39 cellular contexts compared by ENCODE assay signal in the genomic region with DNA sequence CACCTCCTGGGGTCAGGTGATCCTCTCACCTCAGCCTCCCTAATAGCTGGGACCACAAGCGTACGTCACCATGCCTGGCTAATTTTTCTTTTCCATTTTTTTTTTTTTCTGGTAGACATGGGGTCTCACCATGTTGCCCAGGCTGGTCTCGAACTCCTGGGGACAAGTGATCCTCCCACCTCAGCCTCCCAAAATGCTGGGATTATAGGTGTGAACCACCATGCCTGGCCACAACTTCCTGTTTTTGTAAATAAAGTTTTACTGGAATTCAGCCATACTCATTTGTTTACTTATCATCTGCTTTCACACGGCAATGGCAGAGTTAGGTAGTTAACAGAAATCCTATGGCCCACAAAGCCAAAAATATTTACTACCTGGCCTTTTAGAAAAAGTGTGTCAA. TPM values are rescaled to one million over a fixed set of nuclear protein-coding genes. Genes with fewer than 3 reads are reported as not detected.
"Had no signal": no experiment of that assay in that cellular context is flagged by ENCODE, and none has a peak within 500 bp of the region (broad histone marks: within the 10 kb centered on the region; RNA-seq: fewer than 3 reads in every experiment).

No MANE protein-coding gene starts in this region.

- H3K27me3 ChIP-seq: ascending aorta, cardiac muscle cell, colonic mucosa had no signal

- H3K4me3 Mint-ChIP-seq: activated CD4-positive, alpha-beta memory T cell treated with anti-CD3 and anti-CD28 coated beads for 36 hours; activated CD4-positive, alpha-beta T cell treated with anti-CD3 and anti-CD28 coated beads for 36 hours; activated CD8-positive, alpha-beta T cell treated with anti-CD3 and anti-CD28 coated beads for 36 hours; activated naive CD4-positive, alpha-beta T cell treated with anti-CD3 and anti-CD28 coated beads for 36 hours; activated T-cell treated with anti-CD3 and anti-CD28 coated beads, Interleukin-2, amount 50 U/mL, for 4 hours; activated T-cell treated with anti-CD3 and anti-CD28 coated beads, Interleukin-2, amount 50 U/mL, for 72 hours; activated T-helper 1 cell treated with anti-CD3 and anti-CD28 coated beads, Interleukin-12 subunit alpha, Interleukin-12 subunit beta, Interleukin-2, Interleukin-4 antibody, amounts not matched to agents 30 ng/mL and 10 ng/mL and 1 ng/mL, durations not matched to agents 14 hours and 24 hours and 36 hours; activated T-helper 17 cell treated with anti-CD3 and anti-CD28 coated beads, Interleukin-2, amount 50 U/mL, for 72 hours; brain; central memory CD8-positive, alpha-beta T cell; T-helper 1 cell treated with Interleukin-12 subunit alpha and Interleukin-12 subunit beta and Interleukin-4 antibody, amounts not matched to agents 30 μg/mL and 1 μg/mL, for 36 hours; T-helper 2 cell treated with Interferon-gamma antibody and Interleukin-4, amounts not matched to agents 5 μg/mL and 100 μg/mL, for 36 hours had no signal

- H3K36me3 ChIP-seq: ascending aorta, cardiac muscle cell, colonic mucosa had no signal

- FAIRE-seq: bronchial epithelial cell, TTC549 had no signal

- H3K4me3 ChIP-seq: ascending aorta, cardiac muscle cell, colonic mucosa had no signal

- H3K4me1 ChIP-seq: ascending aorta, colonic mucosa had no signal

- H3K9me3 Mint-ChIP-seq: activated T-helper 17 cell treated with anti-CD3 and anti-CD28 coated beads, Interleukin-2, amount 50 U/mL, for 72 hours; central memory CD8-positive, alpha-beta T cell had no signal

- H3K9me3 ChIP-seq: ascending aorta, colonic mucosa had no signal

- DNase-seq: activated CD4-positive, alpha-beta memory T cell treated with anti-CD3 and anti-CD28 coated beads for 36 hours; activated CD4-positive, alpha-beta T cell treated with anti-CD3 and anti-CD28 coated beads for 1 hour; activated CD4-positive, alpha-beta T cell treated with anti-CD3 and anti-CD28 coated beads for 36 hours; activated CD4-positive, alpha-beta T cell treated with anti-CD3 and anti-CD28 coated beads for 48 hours; activated CD4-positive, alpha-beta T cell treated with anti-CD3 and anti-CD28 coated beads, Interleukin-2, amount 50 U/mL, for 1 hour; activated CD4-positive, alpha-beta T cell treated with anti-CD3 and anti-CD28 coated beads, Interleukin-2, amount 50 U/mL, for 4 hours; activated CD4-positive, CD25-positive, alpha-beta regulatory T cell; activated CD8-positive, alpha-beta memory T cell treated with anti-CD3 and anti-CD28 coated beads, Interleukin-2, amount 50 U/mL, for 4 hours; activated CD8-positive, alpha-beta T cell treated with anti-CD3 and anti-CD28 coated beads for 36 hours; activated effector memory CD4-positive, alpha-beta T cell treated with anti-CD3 and anti-CD28 coated beads, Interleukin-2, amount 50 U/mL, for 16 hours; activated gamma-delta T cell treated with Interleukin-2 at 50 U/mL for 16 hours; activated naive CD4-positive, alpha-beta T cell; activated naive CD4-positive, alpha-beta T cell treated with anti-CD3 and anti-CD28 coated beads for 36 hours; activated naive CD4-positive, alpha-beta T cell treated with anti-CD3 and anti-CD28 coated beads, Interleukin-2, amount 50 U/mL, for 16 hours; activated T-cell treated with anti-CD3 and anti-CD28 coated beads for 4 hours; activated T-cell treated with anti-CD3 and anti-CD28 coated beads, Interleukin-2, amount 50 U/mL, for 1 hour; activated T-cell treated with anti-CD3 and anti-CD28 coated beads, Interleukin-2, amount 50 U/mL, for 4 hours; activated T-cell treated with anti-CD3 and anti-CD28 coated beads, Interleukin-2, amount 50 U/mL, for 72 hours; amygdala; anterior cingulate cortex; caudate nucleus; cerebellar nuclear complex; colonic mucosa; T-helper 1 cell; T-helper 2 cell; T-helper 9 cell had no signal

- H3K27ac Mint-ChIP-seq: activated CD4-positive, alpha-beta memory T cell treated with anti-CD3 and anti-CD28 coated beads for 36 hours; activated CD4-positive, alpha-beta T cell treated with anti-CD3 and anti-CD28 coated beads for 36 hours; activated CD8-positive, alpha-beta T cell treated with anti-CD3 and anti-CD28 coated beads for 36 hours; activated naive CD4-positive, alpha-beta T cell treated with anti-CD3 and anti-CD28 coated beads for 36 hours; activated naive CD4-positive, alpha-beta T cell treated with anti-CD3 and anti-CD28 coated beads, Interleukin-2, amount 50 U/mL, for 72 hours; activated T-cell treated with anti-CD3 and anti-CD28 coated beads, Interleukin-2, amount 50 U/mL, for 72 hours; activated T-helper 1 cell treated with anti-CD3 and anti-CD28 coated beads, Interleukin-12 subunit alpha, Interleukin-12 subunit beta, Interleukin-2, Interleukin-4 antibody, amounts not matched to agents 30 ng/mL and 10 ng/mL and 1 ng/mL, durations not matched to agents 14 hours and 24 hours and 36 hours; activated T-helper 17 cell treated with anti-CD3 and anti-CD28 coated beads, Interleukin-2, amount 50 U/mL, for 72 hours; brain; T-helper 1 cell treated with Interleukin-12 subunit alpha and Interleukin-12 subunit beta and Interleukin-4 antibody, amounts not matched to agents 30 μg/mL and 1 μg/mL, for 36 hours; T-helper 2 cell treated with Interferon-gamma antibody and Interleukin-4, amounts not matched to agents 5 μg/mL and 100 μg/mL, for 36 hours had no signal

- ATAC-seq: activated CD4-positive, alpha-beta T cell treated with anti-CD3 and anti-CD28 coated beads for 36 hours; activated CD4-positive, CD25-positive, alpha-beta regulatory T cell treated with anti-CD3 and anti-CD28 coated beads, Interleukin-2, amount 50 U/mL, for 24 hours; activated CD8-positive, alpha-beta T cell treated with anti-CD3 and anti-CD28 coated beads for 36 hours; activated naive CD4-positive, alpha-beta T cell treated with anti-CD3 and anti-CD28 coated beads, Interleukin-2, amount 50 U/mL, for 72 hours; activated T-cell treated with anti-CD3 and anti-CD28 coated beads, Interleukin-2, amount 50 U/mL, for 4 hours; activated T-cell treated with anti-CD3 and anti-CD28 coated beads, Interleukin-2, amount 50 U/mL, for 72 hours; activated T-helper 17 cell treated with anti-CD3 and anti-CD28 coated beads, Interleukin-2, amount 50 U/mL, for 72 hours had no signal

- H3K27me3 Mint-ChIP-seq: activated CD4-positive, alpha-beta memory T cell treated with anti-CD3 and anti-CD28 coated beads for 36 hours; activated CD4-positive, alpha-beta T cell treated with anti-CD3 and anti-CD28 coated beads for 36 hours; activated CD8-positive, alpha-beta T cell treated with anti-CD3 and anti-CD28 coated beads for 36 hours; activated T-helper 17 cell treated with anti-CD3 and anti-CD28 coated beads, Interleukin-2, amount 50 U/mL, for 72 hours; brain; central memory CD8-positive, alpha-beta T cell had no signal

- H3K27ac ChIP-seq: ascending aorta, cardiac muscle cell, colonic mucosa, VCaP had no signal

RNA-seq across cellular contexts. Expression of gene SUPT3H, which starts 57.4 kb away (rescaled TPM):
- total RNA-seq: ascending aorta had no signal
